15 cellular contexts compared by ENCODE assay signal in genomic region chr15:41941644-41942415, GRCh38. TPM values are rescaled to one million over a fixed set of nuclear protein-coding genes. Genes with fewer than 3 reads are reported as not detected.
A peak's percentile ranks its signal among the peaks of the same experiment; 100 is the strongest.
DNase-seq lines count a peak whose midpoint lies in the region; ATAC-seq and TF ChIP-seq lines count a peak whose summit lies in the region.
"Had no signal": no experiment of that assay in that cellular context is flagged by ENCODE, and none has a peak within 500 bp of the region (broad histone marks: within the 10 kb centered on the region; RNA-seq: fewer than 3 reads in every experiment).

No MANE protein-coding gene starts in this region.

- H3K4me1 Mint-ChIP-seq in CD4-positive, alpha-beta T cell (ENCODE audit: low read depth), result peaks cover 32% of the 10 kb centered on the region
- H3K4me1 Mint-ChIP-seq in GM23338, result peaks cover 12% of the 10 kb centered on the region; the same call in 2 of the 3 replicates
- H3K4me1 Mint-ChIP-seq in activated T-helper 17 cell treated with anti-CD3 and anti-CD28 coated beads, Interleukin-2, amount 50 U/mL, for 72 hours, result peaks cover 28% of the 10 kb centered on the region

- CTCF ChIA-PET in CD4-positive, alpha-beta T cell (lab: Charles Lee), result interaction anchor here (1.5 to 1.8 kb wide), 2 partner anchors 37 to 169 kb away, joined by 5 to 6 read pairs; no protein-coding TSS in a partner anchor

- H3K9me3 Mint-ChIP-seq in CD4-positive, alpha-beta T cell, result no peaks in the 10 kb centered on the region
- no peaks in the 10 kb centered on the region for H3K9me3 Mint-ChIP-seq in GM23338
- no peaks in the 10 kb centered on the region for H3K9me3 Mint-ChIP-seq in activated T-helper 17 cell treated with anti-CD3 and anti-CD28 coated beads, Interleukin-2, amount 50 U/mL, for 72 hours
- H3K9me3 Mint-ChIP-seq: activated B cell treated with CpG ODN at 0.5 μM for 24 hours; stimulated activated memory B cell treated with anti-CD40 and anti-IgM and Interleukin-4, amounts not matched to agents 10 μg/mL and 1 μg/mL and 100 μg/mL, for 72 hours had no signal

- TF ChIP-seq CTCF in CD4-positive, alpha-beta T cell (IDR thresholded peaks at IDR 0.05), result no peak
- no peak for TF ChIP-seq CTCF in GM23338 (conservative IDR thresholded peaks at IDR 0.05; ENCODE audit: low read depth in 2 of 2)

- no peaks in the 10 kb centered on the region for H3K27me3 Mint-ChIP-seq in CD4-positive, alpha-beta T cell
- H3K27me3 Mint-ChIP-seq in GM23338 (ENCODE audit: insufficient read depth, low read depth, poor library complexity), result peaks cover 6% of the 10 kb centered on the region
- no peaks in the 10 kb centered on the region for H3K27me3 Mint-ChIP-seq in activated T-helper 17 cell treated with anti-CD3 and anti-CD28 coated beads, Interleukin-2, amount 50 U/mL, for 72 hours
- H3K27me3 Mint-ChIP-seq: activated B cell treated with CpG ODN at 0.5 μM for 24 hours; stimulated activated memory B cell treated with anti-CD40 and anti-IgM and Interleukin-4, amounts not matched to agents 10 μg/mL and 1 μg/mL and 100 μg/mL, for 72 hours had no signal

- H4K20me1 ChIP-seq in GM23338 (replicated peaks; ENCODE audit: insufficient read depth), result peaks cover 6% of the 10 kb centered on the region; the same call in 1 of the 2 replicates

- H3K4me2 ChIP-seq in GM23338, result no peak overlapping the region

- POLR2A ChIA-PET in CD4-positive, alpha-beta T cell (lab: Charles Lee), result interaction anchor here (1.4 to 8.9 kb wide), 2 partner anchors 25 to 29 kb away, joined by 4 to 209 read pairs; partner anchors contain the start of gene EHD4

- H3K36me3 Mint-ChIP-seq in CD4-positive, alpha-beta T cell (ENCODE audit: low read depth), result peaks cover 20% of the 10 kb centered on the region
- H3K36me3 Mint-ChIP-seq in GM23338 (ENCODE audit: low read depth), result peaks cover 19% of the 10 kb centered on the region
- H3K36me3 Mint-ChIP-seq in activated T-helper 17 cell treated with anti-CD3 and anti-CD28 coated beads, Interleukin-2, amount 50 U/mL, for 72 hours (ENCODE audit: low read depth), result peaks cover 86% of the 10 kb centered on the region

- no peaks in the 10 kb centered on the region for H3K79me2 ChIP-seq in GM23338 (replicated peaks; ENCODE audit: insufficient read depth)

- no peak overlapping the region for H3K4me3 ChIP-seq in GM23338
- H3K4me3 ChIP-seq: gastrocnemius medialis had no signal

- H3F3A ChIP-seq in GM23338 (replicated peaks; ENCODE audit: low read depth), result no peaks in the 10 kb centered on the region

- H3K27ac ChIP-seq in CD4-positive, alpha-beta T cell (ENCODE audit: low read depth, low read length), result no peak overlapping the region
- H3K27ac ChIP-seq in GM23338 (ENCODE audit: low read depth), result no peak overlapping the region

- H3K4me1 ChIP-seq in GM23338 (ENCODE audit: insufficient read depth), result no peaks in the 10 kb centered on the region

- H3K27me3 ChIP-seq in CD4-positive, alpha-beta T cell (ENCODE audit: control insufficient read depth, insufficient read depth, low read length), result no peaks in the 10 kb centered on the region
- H3K27me3 ChIP-seq in GM23338 (ENCODE audit: insufficient read depth), result no peaks in the 10 kb centered on the region
- H3K27me3 ChIP-seq: gastrocnemius medialis had no signal

- DNase-seq in CD4-positive, alpha-beta T cell, result no peak
- peak; percentile 24 for DNase-seq in GM23338 (ENCODE audit: low spot score)
- peak; percentile 83 for DNase-seq in islet precursor cell
- DNase-seq in AG08396 (ENCODE audit: low spot score), result no peak
- no peak for DNase-seq in NCI-H82 treated with DMSO at 0.1 percent for 48 hours (lab: John Stamatoyannopoulos, UW; ENCODE audit: unreplicated experiment)
- no peak for DNase-seq in NCI-H2029 (lab: John Stamatoyannopoulos, UW)
- DNase-seq: activated B cell treated with CpG ODN at 0.5 μM for 24 hours; amniotic stem cell; gastrocnemius medialis; NCI-H446; OCI-M1; stimulated activated CD4-positive, alpha-beta T cell treated with anti-CD3 and anti-CD28 coated beads, Interleukin-4, amount 100 ng/mL, for 24 hours had no signal

- H2AFZ ChIP-seq in GM23338, result no peak overlapping the region

- H3K9me3 ChIP-seq in CD4-positive, alpha-beta T cell (ENCODE audit: control insufficient read depth, low read length), result no peaks in the 10 kb centered on the region
- H3K9me3 ChIP-seq: gastrocnemius medialis had no signal

- H3K27ac Mint-ChIP-seq in CD4-positive, alpha-beta T cell, result peak overlapping the region; percentile 46
- no peak overlapping the region; the same call in none of the 2 replicates for H3K27ac Mint-ChIP-seq in GM23338
- peak overlapping the region; percentile 34 for H3K27ac Mint-ChIP-seq in activated T-helper 17 cell treated with anti-CD3 and anti-CD28 coated beads, Interleukin-2, amount 50 U/mL, for 72 hours
- H3K27ac Mint-ChIP-seq: activated B cell treated with CpG ODN at 0.5 μM for 24 hours; stimulated activated memory B cell treated with anti-CD40 and anti-IgM and Interleukin-4, amounts not matched to agents 10 μg/mL and 1 μg/mL and 100 μg/mL, for 72 hours had no signal

- ATAC-seq in CD4-positive, alpha-beta T cell (ENCODE audit: poor library complexity), result no peak
- ATAC-seq in GM23338 (peak; percentile 66), HG03025 (IDR thresholded peaks at IDR 0.05; ENCODE audit: low FRiP score, unreplicated experiment) (no peak)
- no peak for ATAC-seq in activated T-helper 17 cell treated with anti-CD3 and anti-CD28 coated beads, Interleukin-2, amount 50 U/mL, for 72 hours (replicated peaks)
- ATAC-seq: gastrocnemius medialis; stimulated activated memory B cell treated with anti-CD40 and anti-IgM and Interleukin-4, amounts not matched to agents 10 μg/mL and 1 μg/mL and 100 μg/mL, for 72 hours had no signal

- no peaks in the 10 kb centered on the region for H3K36me3 ChIP-seq in GM23338 (ENCODE audit: insufficient read depth)
- H3K36me3 ChIP-seq: gastrocnemius medialis had no signal

- intact Hi-C loops in CD4-positive, alpha-beta T cell (cut with DNase I, micrococcal nuclease), result no loop called here

- H3K9me2 ChIP-seq in GM23338 (ENCODE audit: insufficient read depth), result no peaks in the 10 kb centered on the region

- no peak overlapping the region for H3K4me3 Mint-ChIP-seq in CD4-positive, alpha-beta T cell
- H3K4me3 Mint-ChIP-seq in GM23338, result no peak overlapping the region
- H3K4me3 Mint-ChIP-seq in activated T-helper 17 cell treated with anti-CD3 and anti-CD28 coated beads, Interleukin-2, amount 50 U/mL, for 72 hours, result no peak overlapping the region
- H3K4me3 Mint-ChIP-seq: activated B cell treated with CpG ODN at 0.5 μM for 24 hours; stimulated activated memory B cell treated with anti-CD40 and anti-IgM and Interleukin-4, amounts not matched to agents 10 μg/mL and 1 μg/mL and 100 μg/mL, for 72 hours had no signal

TF ChIP-seq in GM23338, 12 proteins besides CTCF, POLR2A, EP300 and RAD21 (continues in another document):
- TF ChIP-seq ETS1 (IDR thresholded peaks at IDR 0.05) (no peak), JUNB (IDR thresholded peaks at IDR 0.05; ENCODE audit: unreplicated experiment) (no peak), CREB1 (CRISPR knock-in tag; IDR thresholded peaks at IDR 0.05; ENCODE audit: low read depth) (no peak), EZH2 (IDR thresholded peaks at IDR 0.05; ENCODE audit: low read depth, unreplicated experiment) (no peak)

RNA-seq across cellular contexts. Expression of gene EHD4, which starts 30.5 kb away (rescaled TPM):
- total RNA-seq in CD4-positive, alpha-beta T cell, result 10 to 100 TPM; 39.8 to 40.5 TPM
- total RNA-seq in GM23338 (2014; rRNA removed; shearing (Covaris generic)), result 30.6 and 31.0 TPM in 2 replicates
- 11.2 and 13.0 TPM in 2 replicates for polyA plus RNA-seq in GM23338 (2016; fragmentation: Nextera tagmentation; extraction: Ambion mirVana)
- 10 to 100 TPM; 51.0 to 56.3 TPM for total RNA-seq in activated T-helper 17 cell treated with anti-CD3 and anti-CD28 coated beads, Interleukin-2, amount 50 U/mL, for 72 hours

RNA-seq across cellular contexts. Expression of gene SPTBN5, which starts 48.0 kb away (rescaled TPM):
- total RNA-seq in CD4-positive, alpha-beta T cell, result 1 to 10 TPM; 2.2 to 2.3 TPM
- total RNA-seq in GM23338 (2014; rRNA removed; shearing (Covaris generic)), result 1.0 and 1.1 TPM in 2 replicates
- 0.31 and 0.57 TPM in 2 replicates for polyA plus RNA-seq in GM23338 (2016; fragmentation: Nextera tagmentation; extraction: Ambion mirVana)
- 1 to 10 TPM; 2.4 to 4.9 TPM for total RNA-seq in activated T-helper 17 cell treated with anti-CD3 and anti-CD28 coated beads, Interleukin-2, amount 50 U/mL, for 72 hours

Comparison
In these comparisons a context has a peak if more than half of its experiments do, and no peak if none do; other contexts are left out.
1. DNase-seq: peak in GM23338 (single experiment) and islet precursor cell (single experiment); none in CD4-positive, alpha-beta T cell (0 of 10), AG08396 (single experiment), NCI-H82 treated with DMSO at 0.1 percent for 48 hours (single experiment) and NCI-H2029 (single experiment).